In genomic region chr6:20198764-20199174, GRCh38 we compare ENCODE assay signal across 15 cellular contexts. TPM values are rescaled to one million over a fixed set of nuclear protein-coding genes. Genes with fewer than 3 reads are reported as not detected.
DNase-seq lines count a peak whose midpoint lies in the region; ATAC-seq, FAIRE-seq and TF ChIP-seq lines count a peak whose summit lies in the region.
"Had no signal": no experiment of that assay in that cellular context is flagged by ENCODE, and none has a peak within 500 bp of the region (broad histone marks: within the 10 kb centered on the region; RNA-seq: fewer than 3 reads in every experiment).

No MANE protein-coding gene starts in this region.

- no peak overlapping the region for H3K4me3 ChIP-seq in LNCaP clone FGC (ENCODE audit: low read depth, low read length)
- H3K4me3 ChIP-seq in fibroblast of villous mesenchyme (ENCODE audit: low read depth, low read length): no peak overlapping the region
- no peak overlapping the region for H3K4me3 ChIP-seq in stomach
- H3K4me3 ChIP-seq: cardiac muscle cell, dorsolateral prefrontal cortex, right atrium auricular region had no signal

- H3K36me3 ChIP-seq in stomach: no peaks in the 10 kb centered on the region
- H3K36me3 ChIP-seq: cardiac muscle cell, right atrium auricular region had no signal

- peak overlapping the region in 3 of 5 donors; percentile 9 to 33 (median 19) for H3K27ac ChIP-seq in stomach
- H3K27ac ChIP-seq: cardiac muscle cell, dorsolateral prefrontal cortex, HL-60, right atrium auricular region had no signal

- DNase-seq in GM19239 (ENCODE audit: insufficient read length, low spot score) (no peak), LNCaP clone FGC (ENCODE audit: low read depth) (peak; percentile 41), fibroblast of villous mesenchyme (ENCODE audit: low read depth) (peak; percentile 58), stomach (no peak)
- no peak for DNase-seq in effector CD8-positive, alpha-beta T cell (lab: John Stamatoyannopoulos, UW)
- DNase-seq: activated effector memory CD4-positive, alpha-beta T cell treated with Interleukin-2 at 50 U/mL for 16 hours; dorsolateral prefrontal cortex; NCI-H187 treated with DMSO at 0.1 percent for 48 hours had no signal

- FAIRE-seq in GM19239 (lab: Jason Lieb, UNC): peak; percentile 75

- ATAC-seq in HG03095 (IDR thresholded peaks at IDR 0.05; ENCODE audit: unreplicated experiment) (no peak), SK-N-SH treated with all-trans-retinoic acid at 6 μM for 48 hours (no peak)
- ATAC-seq: HCT116, left lobe of liver had no signal

- no peaks in the 10 kb centered on the region for H3K9me3 ChIP-seq in stomach
- H3K9me3 ChIP-seq: right atrium auricular region had no signal

- H3K27me3 ChIP-seq in stomach: no peaks in the 10 kb centered on the region
- H3K27me3 ChIP-seq: cardiac muscle cell, dorsolateral prefrontal cortex, right atrium auricular region had no signal

- WGBS in stomach, 5 donors: 47 to 81% (median 61%) methylated on average over 6 of the region's 6 CpGs

- no peak for TF ChIP-seq CTCF in LNCaP clone FGC (IDR thresholded peaks at IDR 0.05; ENCODE audit: control insufficient read depth, extremely low read depth, insufficient read depth)
- TF ChIP-seq CTCF in fibroblast of villous mesenchyme (IDR thresholded peaks at IDR 0.05; ENCODE audit: insufficient read depth, low read depth, low read length): no peak
- no peak for TF ChIP-seq CTCF in stomach (IDR thresholded peaks at IDR 0.05)

- no peak for TF ChIP-seq POLR2A in stomach (IDR thresholded peaks at IDR 0.05)

- intact Hi-C loops in stomach (cut with DNase I; ENCODE audit: low total_unique reads): no loop called here

- peaks cover 30 to 60% (median 45%) of the 10 kb centered on the region in 4 donors for H3K4me1 ChIP-seq in stomach

- TF ChIP-seq EP300 in stomach (IDR thresholded peaks at IDR 0.05): no peak

TF ChIP-seq in SK-N-SH treated with all-trans-retinoic acid at 6 μM for 48 hours, 23 proteins besides CTCF, POLR2A, EP300 and RAD21:
- no peak for TF ChIP-seq TSHZ2 (CRISPR knock-in tag; IDR thresholded peaks at IDR 0.05)
- TF ChIP-seq ZFP30 (CRISPR knock-in tag; IDR thresholded peaks at IDR 0.05): no peak
- TF ChIP-seq ZNF8 (CRISPR knock-in tag; IDR thresholded peaks at IDR 0.05): no peak
- TF ChIP-seq CSDC2 (CRISPR knock-in tag; IDR thresholded peaks at IDR 0.05): no peak
- TF ChIP-seq POU6F1 (CRISPR knock-in tag; IDR thresholded peaks at IDR 0.05; ENCODE audit: borderline replicate concordance, low read depth): no peak
- TF ChIP-seq TOX (CRISPR knock-in tag; IDR thresholded peaks at IDR 0.05; ENCODE audit: borderline replicate concordance): no peak
- TF ChIP-seq ESRRG (CRISPR knock-in tag; IDR thresholded peaks at IDR 0.05): no peak

RNA-seq across cellular contexts. Expression of gene MBOAT1, which starts 13.5 kb away (rescaled TPM):
- total RNA-seq in fibroblast of villous mesenchyme (8.7 and 22.9 TPM in 2 replicates), stomach (10 to 100 TPM; 11.1 to 47.2 (median 19.2) TPM)
- polyA plus RNA-seq in stomach: 1 to 10 TPM; 2.4 to 5.5 (median 2.9) TPM

Comparison
In these comparisons a context has a peak if more than half of its experiments do, and no peak if none do; other contexts are left out.
1. DNase-seq: peak in LNCaP clone FGC (single experiment) and fibroblast of villous mesenchyme (single experiment); none in GM19239 (single experiment), stomach (single experiment) and effector CD8-positive, alpha-beta T cell (single experiment).